In the genomic region with DNA sequence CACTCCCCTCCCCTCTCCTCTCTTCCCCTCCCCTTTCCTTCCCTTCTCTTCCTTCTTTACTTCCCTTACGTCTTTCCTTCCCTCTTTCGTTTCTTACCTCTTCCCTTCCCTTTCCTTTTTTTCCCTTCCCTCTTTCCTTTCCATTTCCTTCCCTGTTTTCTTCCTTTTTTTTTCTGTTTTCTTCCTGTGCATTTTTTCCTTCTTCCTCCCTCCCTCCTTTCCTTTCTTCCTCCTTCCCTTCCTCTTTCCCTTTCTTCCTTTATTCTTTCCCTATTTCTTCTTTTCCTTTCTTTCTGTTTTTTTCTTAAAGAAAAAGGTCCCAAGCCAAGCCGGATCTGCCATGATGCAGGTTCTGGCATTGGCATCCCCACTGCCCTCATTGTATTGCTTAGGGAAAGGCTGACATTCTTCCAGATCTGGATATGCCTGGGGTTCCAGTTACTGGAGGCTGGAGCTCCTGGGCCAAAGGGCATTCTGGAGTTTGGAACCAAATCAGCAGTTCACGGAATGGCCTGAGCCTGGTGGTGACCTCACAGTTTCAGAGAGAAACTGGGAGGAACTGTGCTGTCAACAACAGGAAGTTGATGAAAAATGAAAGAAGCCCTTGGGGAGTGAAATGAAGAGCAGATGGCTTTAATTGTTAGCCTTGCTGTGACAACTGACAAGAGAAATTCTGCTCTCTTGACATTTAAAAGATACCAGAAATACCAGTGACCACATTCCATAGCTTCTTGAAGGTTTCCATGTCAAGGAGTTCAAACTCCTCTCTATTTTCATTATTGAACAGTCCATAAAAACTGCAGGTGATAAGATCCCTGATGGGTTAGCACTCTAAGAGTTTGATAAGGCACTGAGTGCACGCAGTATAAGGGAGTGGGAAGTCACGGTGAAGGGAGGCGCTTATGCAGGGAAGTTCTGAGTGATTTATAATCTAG, we compare ENCODE assay signal across 8 cellular contexts.
DNase-seq lines count a peak whose midpoint lies in the region; ATAC-seq, FAIRE-seq and TF ChIP-seq lines count a peak whose summit lies in the region.

No MANE protein-coding gene starts in this region.

- H3K4me3 Mint-ChIP-seq in Caco-2 (ENCODE audit: unreplicated experiment) (peak overlapping the region; percentile 22), T-helper 17 cell (no peak overlapping the region)

- POLR2A ChIA-PET in Caco-2 (lab: Charles Lee) = no interaction called here

- H3K9ac ChIP-seq in skeletal muscle tissue (ENCODE audit: low read depth in 1 of 3, low read length in 3 of 3) = no peak overlapping the region

- TF ChIP-seq CTCF in Caco-2 (IDR thresholded peaks at IDR 0.05; ENCODE audit: insufficient read depth in 1 of 2, low read depth in 1 of 2, low read length in 1 of 2, severe bottlenecking in 1 of 2, unreplicated experiment in 1 of 2) = no peak

- DNase-seq in Caco-2 (peak; percentile 69 to 82), GM19239 (ENCODE audit: insufficient read length, low spot score) (peak; percentile 27), left cardiac atrium (peak; percentile 58), NCI-H1105 treated with DMSO at 0.1 percent for 48 hours (lab: John Stamatoyannopoulos, UW) (no peak), T-helper 17 cell (no peak)

- H3K4me3 ChIP-seq in Caco-2 (ENCODE audit: low read depth, low read length) (no peak overlapping the region), skeletal muscle tissue (ENCODE audit: low read length in 3 of 3) (peak overlapping the region in 1 of 3 donors; percentile 25)

- CTCF ChIA-PET in Caco-2 (lab: Charles Lee) = no interaction called here

- H3K27ac Mint-ChIP-seq in Caco-2 (ENCODE audit: unreplicated experiment) (peak overlapping the region; percentile 88), T-helper 17 cell (no peak overlapping the region)

- ATAC-seq in HG03135 (IDR thresholded peaks at IDR 0.05; ENCODE audit: unreplicated experiment) (peak; percentile 100), SK-N-SH treated with all-trans-retinoic acid at 6 μM for 48 hours (peak; percentile 94), left cardiac atrium (peak; percentile 89 to 96), T-helper 17 cell (no peak)

- peak; percentile 80 for FAIRE-seq in GM19239 (lab: Jason Lieb, UNC)

- H3K4me1 ChIP-seq in Caco-2 (peaks cover 18% of the 10 kb centered on the region), skeletal muscle tissue (ENCODE audit: control insufficient read depth in 3 of 3, insufficient read depth in 3 of 3, low read length in 3 of 3) (peaks cover 10 to 17% (median 12%) of the 10 kb centered on the region in 3 donors)

- no peaks in the 10 kb centered on the region for H3K36me3 Mint-ChIP-seq in Caco-2 (ENCODE audit: insufficient read depth, unreplicated experiment)
- H3K36me3 Mint-ChIP-seq in T-helper 17 cell (ENCODE audit: low read depth) = no peaks in the 10 kb centered on the region

- no peaks in the 10 kb centered on the region for H3K36me3 ChIP-seq in Caco-2 (ENCODE audit: control insufficient read depth, insufficient read depth, low read length)
- H3K36me3 ChIP-seq in skeletal muscle tissue (ENCODE audit: control insufficient read depth in 3 of 3, insufficient read depth in 3 of 3, low read length in 3 of 3) = no peaks in the 10 kb centered on the region

- H3K9me3 ChIP-seq in Caco-2 (no peaks in the 10 kb centered on the region; the same call in 1 of the 2 replicates), skeletal muscle tissue (ENCODE audit: control insufficient read depth in 3 of 3, low read length in 3 of 3) (no peaks in the 10 kb centered on the region), T-helper 17 cell (ENCODE audit: control insufficient read depth, low read length, poor library complexity, severe bottlenecking) (no peaks in the 10 kb centered on the region)

- peaks cover 10% of the 10 kb centered on the region for H3K9me3 Mint-ChIP-seq in Caco-2 (ENCODE audit: unreplicated experiment)

- H3K4me1 Mint-ChIP-seq in Caco-2 (ENCODE audit: low read depth, unreplicated experiment) (peaks cover 25% of the 10 kb centered on the region), T-helper 17 cell (no peaks in the 10 kb centered on the region)

- intact Hi-C loops in Caco-2 (cut with micrococcal nuclease; ENCODE audit: unreplicated experiment) = loop anchor here (2.0 to 10.0 kb wide), 2 partner anchors 540 to 914 kb away; no protein-coding TSS in a partner anchor
- intact Hi-C loops in left cardiac atrium (cut with DNase I) = no loop called here

- H3K27me3 Mint-ChIP-seq in Caco-2 (ENCODE audit: insufficient read depth, unreplicated experiment) (no peaks in the 10 kb centered on the region), T-helper 17 cell (no peaks in the 10 kb centered on the region)

- BruUV-seq in Caco-2 (replicated peaks; lab: Mats Ljungman, UMichigan) = no TSS peak

- peak overlapping the region; percentile 67 for H3K27ac ChIP-seq in skeletal muscle tissue (ENCODE audit: low read depth, low read length)

- H3K27me3 ChIP-seq in Caco-2 (replicated peaks; ENCODE audit: control insufficient read depth, insufficient read depth, low read length) = no peaks in the 10 kb centered on the region
- no peaks in the 10 kb centered on the region for H3K27me3 ChIP-seq in skeletal muscle tissue (ENCODE audit: control insufficient read depth in 3 of 3, insufficient read depth in 3 of 3, low read length in 3 of 3)

TF ChIP-seq in SK-N-SH treated with all-trans-retinoic acid at 6 μM for 48 hours, 23 proteins besides CTCF, POLR2A, EP300 and RAD21 (continues in another document):
- TF ChIP-seq, protein P1, sequence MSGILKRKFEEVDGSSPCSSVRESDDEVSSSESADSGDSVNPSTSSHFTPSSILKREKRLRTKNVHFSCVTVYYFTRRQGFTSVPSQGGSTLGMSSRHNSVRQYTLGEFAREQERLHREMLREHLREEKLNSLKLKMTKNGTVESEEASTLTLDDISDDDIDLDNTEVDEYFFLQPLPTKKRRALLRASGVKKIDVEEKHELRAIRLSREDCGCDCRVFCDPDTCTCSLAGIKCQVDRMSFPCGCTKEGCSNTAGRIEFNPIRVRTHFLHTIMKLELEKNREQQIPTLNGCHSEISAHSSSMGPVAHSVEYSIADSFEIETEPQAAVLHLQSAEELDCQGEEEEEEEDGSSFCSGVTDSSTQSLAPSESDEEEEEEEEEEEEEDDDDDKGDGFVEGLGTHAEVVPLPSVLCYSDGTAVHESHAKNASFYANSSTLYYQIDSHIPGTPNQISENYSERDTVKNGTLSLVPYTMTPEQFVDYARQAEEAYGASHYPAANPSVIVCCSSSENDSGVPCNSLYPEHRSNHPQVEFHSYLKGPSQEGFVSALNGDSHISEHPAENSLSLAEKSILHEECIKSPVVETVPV (CRISPR knock-in tag; IDR thresholded peaks at IDR 0.05) = peak; percentile 51; the same call in 1 of the 2 replicates
- TF ChIP-seq ESRRG (CRISPR knock-in tag; IDR thresholded peaks at IDR 0.05) (peak; percentile 39; the same call in 1 of the 2 replicates), PPARA (CRISPR knock-in tag; IDR thresholded peaks at IDR 0.05; ENCODE audit: borderline replicate concordance) (no peak), OSR1 (CRISPR knock-in tag; IDR thresholded peaks at IDR 0.05) (no peak), CSDC2 (CRISPR knock-in tag; IDR thresholded peaks at IDR 0.05) (0 out of 2 replicates have a peak, but pooled peaks have one; percentile 10), SNAI2 (CRISPR knock-in tag; IDR thresholded peaks at IDR 0.05) (0 out of 2 replicates have a peak, but pooled peaks have one; percentile 57), ZFP3 (CRISPR knock-in tag; IDR thresholded peaks at IDR 0.05) (peak; percentile 66), ARNTL (CRISPR knock-in tag; IDR thresholded peaks at IDR 0.05; ENCODE audit: borderline replicate concordance, low read depth) (no peak), ZFP30 (CRISPR knock-in tag; IDR thresholded peaks at IDR 0.05) (no peak), BACH2 (CRISPR knock-in tag; IDR thresholded peaks at IDR 0.05; ENCODE audit: borderline replicate concordance) (no peak), ISL1 (CRISPR knock-in tag; IDR thresholded peaks at IDR 0.05) (peak; percentile 99)
- TF ChIP-seq, protein P2, sequence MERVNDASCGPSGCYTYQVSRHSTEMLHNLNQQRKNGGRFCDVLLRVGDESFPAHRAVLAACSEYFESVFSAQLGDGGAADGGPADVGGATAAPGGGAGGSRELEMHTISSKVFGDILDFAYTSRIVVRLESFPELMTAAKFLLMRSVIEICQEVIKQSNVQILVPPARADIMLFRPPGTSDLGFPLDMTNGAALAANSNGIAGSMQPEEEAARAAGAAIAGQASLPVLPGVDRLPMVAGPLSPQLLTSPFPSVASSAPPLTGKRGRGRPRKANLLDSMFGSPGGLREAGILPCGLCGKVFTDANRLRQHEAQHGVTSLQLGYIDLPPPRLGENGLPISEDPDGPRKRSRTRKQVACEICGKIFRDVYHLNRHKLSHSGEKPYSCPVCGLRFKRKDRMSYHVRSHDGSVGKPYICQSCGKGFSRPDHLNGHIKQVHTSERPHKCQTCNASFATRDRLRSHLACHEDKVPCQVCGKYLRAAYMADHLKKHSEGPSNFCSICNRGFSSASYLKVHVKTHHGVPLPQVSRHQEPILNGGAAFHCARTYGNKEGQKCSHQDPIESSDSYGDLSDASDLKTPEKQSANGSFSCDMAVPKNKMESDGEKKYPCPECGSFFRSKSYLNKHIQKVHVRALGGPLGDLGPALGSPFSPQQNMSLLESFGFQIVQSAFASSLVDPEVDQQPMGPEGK (CRISPR knock-in tag; IDR thresholded peaks at IDR 0.05; ENCODE audit: borderline replicate concordance) = peak; percentile 67
- TF ChIP-seq, protein P3, sequence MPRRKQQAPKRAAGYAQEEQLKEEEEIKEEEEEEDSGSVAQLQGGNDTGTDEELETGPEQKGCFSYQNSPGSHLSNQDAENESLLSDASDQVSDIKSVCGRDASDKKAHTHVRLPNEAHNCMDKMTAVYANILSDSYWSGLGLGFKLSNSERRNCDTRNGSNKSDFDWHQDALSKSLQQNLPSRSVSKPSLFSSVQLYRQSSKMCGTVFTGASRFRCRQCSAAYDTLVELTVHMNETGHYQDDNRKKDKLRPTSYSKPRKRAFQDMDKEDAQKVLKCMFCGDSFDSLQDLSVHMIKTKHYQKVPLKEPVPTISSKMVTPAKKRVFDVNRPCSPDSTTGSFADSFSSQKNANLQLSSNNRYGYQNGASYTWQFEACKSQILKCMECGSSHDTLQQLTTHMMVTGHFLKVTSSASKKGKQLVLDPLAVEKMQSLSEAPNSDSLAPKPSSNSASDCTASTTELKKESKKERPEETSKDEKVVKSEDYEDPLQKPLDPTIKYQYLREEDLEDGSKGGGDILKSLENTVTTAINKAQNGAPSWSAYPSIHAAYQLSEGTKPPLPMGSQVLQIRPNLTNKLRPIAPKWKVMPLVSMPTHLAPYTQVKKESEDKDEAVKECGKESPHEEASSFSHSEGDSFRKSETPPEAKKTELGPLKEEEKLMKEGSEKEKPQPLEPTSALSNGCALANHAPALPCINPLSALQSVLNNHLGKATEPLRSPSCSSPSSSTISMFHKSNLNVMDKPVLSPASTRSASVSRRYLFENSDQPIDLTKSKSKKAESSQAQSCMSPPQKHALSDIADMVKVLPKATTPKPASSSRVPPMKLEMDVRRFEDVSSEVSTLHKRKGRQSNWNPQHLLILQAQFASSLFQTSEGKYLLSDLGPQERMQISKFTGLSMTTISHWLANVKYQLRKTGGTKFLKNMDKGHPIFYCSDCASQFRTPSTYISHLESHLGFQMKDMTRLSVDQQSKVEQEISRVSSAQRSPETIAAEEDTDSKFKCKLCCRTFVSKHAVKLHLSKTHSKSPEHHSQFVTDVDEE (CRISPR knock-in tag; IDR thresholded peaks at IDR 0.05) = peak; percentile 94; the same call in 1 of the 2 replicates

Comparison
In these comparisons a context has a peak if more than half of its experiments do, and no peak if none do; other contexts are left out.
1. DNase-seq: peak in Caco-2 (2 of 2), GM19239 (single experiment) and left cardiac atrium (single experiment); none in NCI-H1105 treated with DMSO at 0.1 percent for 48 hours (single experiment) and T-helper 17 cell (0 of 3).